Comparison of ENCODE assay signal across 12 cellular contexts in genomic region chr3:160928183-160928718, GRCh38.
DNase-seq lines count a peak whose midpoint lies in the region; ATAC-seq and TF ChIP-seq lines count a peak whose summit lies in the region.
"Had no signal": no experiment of that assay in that cellular context is flagged by ENCODE, and none has a peak within 500 bp of the region (broad histone marks: within the 10 kb centered on the region; RNA-seq: fewer than 3 reads in every experiment).

No MANE protein-coding gene starts in this region.

- TF ChIP-seq CTCF in Calu3 (IDR thresholded peaks at IDR 0.05; ENCODE audit: unreplicated experiment) (peak; percentile 71), GM23338 (conservative IDR thresholded peaks at IDR 0.05; ENCODE audit: low read depth in 2 of 2) (peak; percentile 38 to 56), endodermal cell (conservative IDR thresholded peaks at IDR 0.05) (peak; percentile 36)

- DNase-seq in Calu3 (no peak), GM23338 (ENCODE audit: low spot score) (peak; percentile 28), NCI-H2196 (lab: John Stamatoyannopoulos, UW; ENCODE audit: unreplicated experiment) (peak; percentile 45), endodermal cell (no peak), H7 (no peak), HK-2 (ENCODE audit: unreplicated experiment) (no peak)
- no peak for DNase-seq in stimulated activated CD4-positive, alpha-beta T cell treated with anti-CD3 and anti-CD28 coated beads, Interleukin-15, amount 100 ng/mL, for 24 hours
- DNase-seq: effector memory CD4-positive, alpha-beta T cell; NCI-H2029 treated with DMSO at 0.1 percent for 48 hours had no signal

- no peaks in the 10 kb centered on the region for H3K27me3 Mint-ChIP-seq in Calu3 (ENCODE audit: unreplicated experiment)
- H3K27me3 Mint-ChIP-seq in GM23338 (ENCODE audit: insufficient read depth, low read depth, poor library complexity), result no peaks in the 10 kb centered on the region
- no peaks in the 10 kb centered on the region for H3K27me3 Mint-ChIP-seq in endodermal cell (ENCODE audit: insufficient read depth)

- H3F3A ChIP-seq in GM23338 (replicated peaks; ENCODE audit: low read depth), result no peaks in the 10 kb centered on the region

- H3K27ac Mint-ChIP-seq in Calu3 (ENCODE audit: unreplicated experiment), result no peak overlapping the region
- H3K27ac Mint-ChIP-seq in GM23338, result no peak overlapping the region
- H3K27ac Mint-ChIP-seq in endodermal cell, result no peak overlapping the region

- no peaks in the 10 kb centered on the region for H3K9me2 ChIP-seq in GM23338 (ENCODE audit: insufficient read depth)

- H3K4me3 Mint-ChIP-seq in Calu3 (ENCODE audit: low read depth, unreplicated experiment), result no peak overlapping the region
- H3K4me3 Mint-ChIP-seq in GM23338, result no peak overlapping the region
- no peak overlapping the region for H3K4me3 Mint-ChIP-seq in endodermal cell

- no peaks in the 10 kb centered on the region for H3K36me3 ChIP-seq in GM23338 (ENCODE audit: insufficient read depth)
- no peaks in the 10 kb centered on the region for H3K36me3 ChIP-seq in endodermal cell (ENCODE audit: control insufficient read depth, insufficient read depth, low read length)
- no peaks in the 10 kb centered on the region for H3K36me3 ChIP-seq in H7 (replicated peaks; ENCODE audit: control insufficient read depth, insufficient read depth, low read length)
- H3K36me3 ChIP-seq: neutrophil had no signal

- no peaks in the 10 kb centered on the region for H3K36me3 Mint-ChIP-seq in Calu3 (ENCODE audit: insufficient read depth, unreplicated experiment)
- H3K36me3 Mint-ChIP-seq in GM23338 (ENCODE audit: low read depth), result no peaks in the 10 kb centered on the region
- H3K36me3 Mint-ChIP-seq in endodermal cell (ENCODE audit: low read depth), result no peaks in the 10 kb centered on the region

- H3K27me3 ChIP-seq in GM23338 (ENCODE audit: insufficient read depth) (no peaks in the 10 kb centered on the region), endodermal cell (ENCODE audit: control insufficient read depth, insufficient read depth, low read length, poor library complexity, severe bottlenecking) (no peaks in the 10 kb centered on the region), H7 (ENCODE audit: control insufficient read depth, insufficient read depth, low read length) (no peaks in the 10 kb centered on the region)
- H3K27me3 ChIP-seq: neutrophil had no signal

- no peaks in the 10 kb centered on the region for H3K79me2 ChIP-seq in GM23338 (replicated peaks; ENCODE audit: insufficient read depth)

- H3K9ac ChIP-seq in endodermal cell (ENCODE audit: extremely low read depth, low read length, poor library complexity, severe bottlenecking), result no peak overlapping the region

- no peaks in the 10 kb centered on the region for H4K20me1 ChIP-seq in GM23338 (replicated peaks; ENCODE audit: insufficient read depth)

- H3K27ac ChIP-seq in GM23338 (ENCODE audit: low read depth) (no peak overlapping the region), endodermal cell (ENCODE audit: low read depth, low read length) (no peak overlapping the region)
- H3K27ac ChIP-seq: neutrophil, VCaP had no signal

- ATAC-seq in GM23338 (peak; percentile 59), GM21717 (IDR thresholded peaks at IDR 0.05; ENCODE audit: unreplicated experiment) (no peak)

- H3K4me1 ChIP-seq in GM23338 (ENCODE audit: insufficient read depth), result 0 out of 2 replicates have a peak, but pooled peaks cover 2% of the 10 kb centered on the region
- H3K4me1 ChIP-seq in endodermal cell (ENCODE audit: control insufficient read depth, insufficient read depth, low read length), result peaks cover 9% of the 10 kb centered on the region

- WGBS in endodermal cell (ENCODE audit: insufficient coverage in 1 of 2, insufficient read length in 1 of 2), 2 experiments, result 90 to 100% methylated on average over 2 to 5 of the region's 5 CpGs

- no peak overlapping the region for H2AFZ ChIP-seq in GM23338

- no peaks in the 10 kb centered on the region for H3K4me1 Mint-ChIP-seq in Calu3 (ENCODE audit: low read depth, unreplicated experiment)
- H3K4me1 Mint-ChIP-seq in GM23338, result peaks cover 5% of the 10 kb centered on the region; the same call in 2 of the 3 replicates
- peaks cover 9% of the 10 kb centered on the region for H3K4me1 Mint-ChIP-seq in endodermal cell

- H3K9me3 ChIP-seq in endodermal cell (ENCODE audit: control insufficient read depth, low read length), result no peaks in the 10 kb centered on the region
- H3K9me3 ChIP-seq: neutrophil had no signal

- CTCF ChIA-PET in Calu3 (lab: Charles Lee), result interaction anchor here (1.2 kb wide), 1 partner anchor 169 kb away, joined by 3 read pairs; no protein-coding TSS in a partner anchor

- no TSS peak for BruUV-seq in Calu3 (replicated peaks; lab: Mats Ljungman, UMichigan)

- intact Hi-C loops in Calu3 (cut with micrococcal nuclease; ENCODE audit: unreplicated experiment), result loop anchor here (5.0 kb wide), 1 partner anchor 221 kb away; no protein-coding TSS in a partner anchor

- no peak overlapping the region for H3K4me2 ChIP-seq in GM23338

- H3K9me3 Mint-ChIP-seq in Calu3 (ENCODE audit: low read depth, unreplicated experiment), result no peaks in the 10 kb centered on the region
- no peaks in the 10 kb centered on the region for H3K9me3 Mint-ChIP-seq in GM23338
- no peaks in the 10 kb centered on the region for H3K9me3 Mint-ChIP-seq in endodermal cell

- H3K4me3 ChIP-seq in GM23338 (no peak overlapping the region), endodermal cell (ENCODE audit: low read length) (no peak overlapping the region), H7 (ENCODE audit: insufficient read depth, low read depth, low read length) (no peak overlapping the region)

TF ChIP-seq in GM23338, 12 proteins besides CTCF, POLR2A, EP300 and RAD21 (continues in another document):
- TF ChIP-seq ZNF114 (CRISPR knock-in tag; IDR thresholded peaks at IDR 0.05) (no peak), EZH2 (IDR thresholded peaks at IDR 0.05; ENCODE audit: low read depth, unreplicated experiment) (no peak), NANOG (IDR thresholded peaks at IDR 0.05; ENCODE audit: borderline replicate concordance) (no peak), EZH2phosphoT487 (IDR thresholded peaks at IDR 0.05; ENCODE audit: unreplicated experiment) (no peak), REST (IDR thresholded peaks at IDR 0.05; ENCODE audit: unreplicated experiment) (no peak), ZNF331 (CRISPR knock-in tag; IDR thresholded peaks at IDR 0.05; ENCODE audit: low read depth) (no peak), ETS1 (IDR thresholded peaks at IDR 0.05) (no peak), STAT1 (IDR thresholded peaks at IDR 0.05; ENCODE audit: unreplicated experiment) (no peak), CREB1 (CRISPR knock-in tag; IDR thresholded peaks at IDR 0.05; ENCODE audit: low read depth) (no peak)

Comparison
In these comparisons a context has a peak if more than half of its experiments do, and no peak if none do; other contexts are left out.
1. DNase-seq: peak in GM23338 (single experiment) and NCI-H2196 (single experiment); none in Calu3 (single experiment), endodermal cell (single experiment), stimulated activated CD4-positive, alpha-beta T cell treated with anti-CD3 and anti-CD28 coated beads, Interleukin-15, amount 100 ng/mL, for 24 hours (single experiment), H7 (single experiment) and HK-2 (single experiment).
2. Peak in every context shown above with its lines, with median percentiles within 50 percentile points of each other: CTCF ChIP-seq.